In genomic region chr1:10212476-10212875, GRCh38 we compare ENCODE assay signal across 8 cellular contexts. TPM values are rescaled to one million over a fixed set of nuclear protein-coding genes. Genes with fewer than 3 reads are reported as not detected.
A peak's percentile ranks its signal among the peaks of the same experiment; 100 is the strongest.
DNase-seq lines count a peak whose midpoint lies in the region; ATAC-seq, FAIRE-seq and TF ChIP-seq lines count a peak whose summit lies in the region.

No MANE protein-coding gene starts in this region.

- peak overlapping the region in 1 of 10 experiments; percentile 98; a peak in 1 of 20 replicates for H3K4me3 ChIP-seq in BLaER1 treated with 17β-estradiol and CSF1 and Interleukin-3, amounts not matched to agents 10 nM and 100 nM
- H3K4me3 ChIP-seq in PC-9: peak overlapping the region; percentile 88; the same call in 1 of the 2 replicates
- H3K4me3 ChIP-seq in esophagus squamous epithelium: peak overlapping the region in 2 of 4 donors; percentile 89 to 90
- H3K4me3 ChIP-seq in trophoblast cell (ENCODE audit: low read depth, low read length): no peak overlapping the region

- H3K4ac ChIP-seq in trophoblast cell (ENCODE audit: low read depth, low read length): peak overlapping the region; percentile 89

- H2BK120ac ChIP-seq in trophoblast cell (ENCODE audit: insufficient read depth, low read length, poor library complexity): no peak overlapping the region

- H3K9ac ChIP-seq in BLaER1 treated with 17β-estradiol and CSF1 and Interleukin-3, amounts not matched to agents 10 nM and 100 nM: peak overlapping the region in 4 of 11 experiments; percentile 94 to 99 (median 97); a peak in 4 of 22 replicates
- no peak overlapping the region for H3K9ac ChIP-seq in trophoblast cell (ENCODE audit: low read length)

- H3K18ac ChIP-seq in trophoblast cell (ENCODE audit: low read length): no peak overlapping the region

- H2AFZ ChIP-seq in PC-9: no peak overlapping the region
- no peak overlapping the region for H2AFZ ChIP-seq in trophoblast cell (ENCODE audit: insufficient read depth, low read length, poor library complexity)

- no peak for TF ChIP-seq POLR2A in esophagus squamous epithelium (IDR thresholded peaks at IDR 0.05)
- TF ChIP-seq POLR2A in H54 (IDR thresholded peaks at IDR 0.05; ENCODE audit: low read depth, low read length): no peak

- H2AK5ac ChIP-seq in trophoblast cell (ENCODE audit: low read length): no peak overlapping the region

- no peaks in the 10 kb centered on the region for H3K27me3 ChIP-seq in BLaER1 treated with 17β-estradiol and CSF1 and Interleukin-3, amounts not matched to agents 10 nM and 100 nM
- H3K27me3 ChIP-seq in PC-9 (ENCODE audit: insufficient read depth, low read depth) (no peaks in the 10 kb centered on the region), esophagus squamous epithelium (no peaks in the 10 kb centered on the region), trophoblast cell (ENCODE audit: insufficient read depth, low read length) (no peaks in the 10 kb centered on the region)

- H3K79me2 ChIP-seq in PC-9 (ENCODE audit: low read depth): peaks cover 43% of the 10 kb centered on the region
- peaks cover 32% of the 10 kb centered on the region for H3K79me2 ChIP-seq in trophoblast cell (ENCODE audit: control insufficient read depth, insufficient read depth, low read length, poor library complexity)

- 67 to 100% methylated on average over 1 of the region's 1 CpG for WGBS in esophagus squamous epithelium, 2 donors
- no CpG with 5 or more reads among the region's 1 CpG for WGBS in trophoblast cell (ENCODE audit: extremely low coverage, insufficient coverage, insufficient read length)

- H3K4me2 ChIP-seq in BLaER1 treated with 17β-estradiol and CSF1 and Interleukin-3, amounts not matched to agents 10 nM and 100 nM: peak overlapping the region; percentile 76 to 100 (median 94); a peak in 20 of 22 replicates
- peak overlapping the region; percentile 95 for H3K4me2 ChIP-seq in PC-9
- peak overlapping the region; percentile 58 for H3K4me2 ChIP-seq in trophoblast cell (ENCODE audit: low read length)

- H3K9me3 ChIP-seq in BLaER1 treated with 17β-estradiol and CSF1 and Interleukin-3, amounts not matched to agents 10 nM and 100 nM (replicated peaks in 1 of 11): no peaks in the 10 kb centered on the region
- H3K9me3 ChIP-seq in PC-9 (ENCODE audit: insufficient read depth, low read depth): no peaks in the 10 kb centered on the region
- H3K9me3 ChIP-seq in esophagus squamous epithelium: no peaks in the 10 kb centered on the region
- H3K9me3 ChIP-seq in trophoblast cell (ENCODE audit: insufficient read depth, low read depth, low read length): no peaks in the 10 kb centered on the region

- FAIRE-seq in H54 (lab: Jason Lieb, UNC): no peak

- H3K79me1 ChIP-seq in trophoblast cell (ENCODE audit: low read length): peaks cover 15% of the 10 kb centered on the region

- peaks cover 7% of the 10 kb centered on the region; the same call in 1 of the 2 replicates for H3F3A ChIP-seq in PC-9 (ENCODE audit: insufficient read depth, low read depth)

- no peak overlapping the region for H4K12ac ChIP-seq in trophoblast cell (ENCODE audit: low read depth, low read length)

- intact Hi-C loops in PC-9 (cut with micrococcal nuclease; ENCODE audit: unreplicated experiment): no loop called here
- intact Hi-C loops in esophagus squamous epithelium (cut with DNase I): loop anchor here (10.0 kb wide), 1 partner anchor 122 kb away; no protein-coding TSS in a partner anchor

- CTCF ChIA-PET in PC-9 (lab: Charles Lee): interaction anchor here (0.6 to 0.7 kb wide), 3 partner anchors 12 to 201 kb away, joined by 4 to 23 read pairs (median 6); no protein-coding TSS in a partner anchor

- H2BK5ac ChIP-seq in trophoblast cell (ENCODE audit: low read depth, low read length, poor library complexity): no peak overlapping the region

- H4K20me1 ChIP-seq in BLaER1 treated with 17β-estradiol and CSF1 and Interleukin-3, amounts not matched to agents 10 nM and 100 nM: peaks cover 22 to 58% (median 52%) of the 10 kb centered on the region in 11 experiments; a peak in 20 of 22 replicates
- H4K20me1 ChIP-seq in PC-9 (ENCODE audit: insufficient read depth): no peaks in the 10 kb centered on the region

- no peak for DNase-seq in PC-9
- no peak for DNase-seq in esophagus squamous epithelium (lab: John Stamatoyannopoulos, UW)
- peak in 1 of 2 donors; percentile 9 for DNase-seq in trophoblast cell
- DNase-seq in AG08396 (ENCODE audit: low spot score): no peak
- DNase-seq in NOMO-1 treated with DMSO at 0.1 percent for 48 hours (lab: John Stamatoyannopoulos, UW; ENCODE audit: unreplicated experiment): no peak
- no peak for DNase-seq in H54 (ENCODE audit: insufficient read length, low spot score)

- no peak overlapping the region for H4K91ac ChIP-seq in trophoblast cell (ENCODE audit: low read depth, low read length)

- H2BK12ac ChIP-seq in trophoblast cell (ENCODE audit: low read length): no peak overlapping the region

- no peak overlapping the region for H3K14ac ChIP-seq in trophoblast cell (ENCODE audit: low read length)

- TF ChIP-seq CTCF in PC-9 (conservative IDR thresholded peaks at IDR 0.05) (no peak), esophagus squamous epithelium (IDR thresholded peaks at IDR 0.05) (no peak)

- H3K23ac ChIP-seq in trophoblast cell (ENCODE audit: low read length): no peak overlapping the region

- no peak overlapping the region for H4K8ac ChIP-seq in trophoblast cell (ENCODE audit: low read depth, low read length)

- ATAC-seq in HG03432 (IDR thresholded peaks at IDR 0.05; ENCODE audit: unreplicated experiment): no peak

- H3K36me3 ChIP-seq in BLaER1 treated with 17β-estradiol and CSF1 and Interleukin-3, amounts not matched to agents 10 nM and 100 nM: no peaks in the 10 kb centered on the region
- H3K36me3 ChIP-seq in PC-9 (ENCODE audit: low read depth) (no peaks in the 10 kb centered on the region), esophagus squamous epithelium (no peaks in the 10 kb centered on the region), trophoblast cell (ENCODE audit: control insufficient read depth in 1 of 2, insufficient read depth in 2 of 2, low read length in 2 of 2) (peaks cover 0 to 1% of the 10 kb centered on the region in 2 experiments)

- no peaks in the 10 kb centered on the region for H3K9me2 ChIP-seq in PC-9 (ENCODE audit: insufficient read depth)

- peaks cover 15 to 57% (median 30%) of the 10 kb centered on the region in 10 experiments for H3K4me1 ChIP-seq in BLaER1 treated with 17β-estradiol and CSF1 and Interleukin-3, amounts not matched to agents 10 nM and 100 nM
- H3K4me1 ChIP-seq in PC-9 (replicated peaks; ENCODE audit: insufficient read depth) (peaks cover 11% of the 10 kb centered on the region), esophagus squamous epithelium (peaks cover 15 to 68% (median 29%) of the 10 kb centered on the region in 3 donors), trophoblast cell (ENCODE audit: control insufficient read depth in 1 of 2, insufficient read depth in 2 of 2, low read length in 2 of 2) (peaks cover 2 to 3% of the 10 kb centered on the region in 2 experiments)

- H3K27ac ChIP-seq in BLaER1 treated with 17β-estradiol and CSF1 and Interleukin-3, amounts not matched to agents 10 nM and 100 nM: no peak overlapping the region
- H3K27ac ChIP-seq in PC-9 (peak overlapping the region; percentile 45), esophagus squamous epithelium (peak overlapping the region; percentile 94 to 100 (median 100)), trophoblast cell (ENCODE audit: low read depth, low read length) (no peak overlapping the region)

- BruUV-seq in PC-9 (replicated peaks; lab: Mats Ljungman, UMichigan): TSS peak; percentile 35

- POLR2A ChIA-PET in PC-9 (lab: Charles Lee; ENCODE audit: unreplicated experiment): interaction anchor here (0.6 kb wide), 2 partner anchors 141 to 260 kb away, joined by 4 to 5 read pairs; no protein-coding TSS in a partner anchor

RNA-seq across cellular contexts. Expression of gene KIF1B, which starts 2.1 kb away (rescaled TPM):
- total RNA-seq in PC-9 (2021): 20.6 and 22.7 TPM in 2 replicates
- 10 to 100 TPM; 27.1 to 40.6 (median 38.1) TPM for total RNA-seq in esophagus squamous epithelium
- 22.7 and 23.1 TPM in 2 replicates for polyA plus RNA-seq in trophoblast cell (2013)

Comparison
In these comparisons a context has a peak if more than half of its experiments do, and no peak if none do; other contexts are left out.
1. H3K27ac ChIP-seq: peak in PC-9 (single experiment) and esophagus squamous epithelium (4 of 4); none in BLaER1 treated with 17β-estradiol and CSF1 and Interleukin-3, amounts not matched to agents 10 nM and 100 nM (0 of 11) and trophoblast cell (single experiment).
2. Peak in every context shown above with its lines, with median percentiles within 50 percentile points of each other: H3K4me2 ChIP-seq.